29 cellular contexts compared by ENCODE assay signal in the genomic region with DNA sequence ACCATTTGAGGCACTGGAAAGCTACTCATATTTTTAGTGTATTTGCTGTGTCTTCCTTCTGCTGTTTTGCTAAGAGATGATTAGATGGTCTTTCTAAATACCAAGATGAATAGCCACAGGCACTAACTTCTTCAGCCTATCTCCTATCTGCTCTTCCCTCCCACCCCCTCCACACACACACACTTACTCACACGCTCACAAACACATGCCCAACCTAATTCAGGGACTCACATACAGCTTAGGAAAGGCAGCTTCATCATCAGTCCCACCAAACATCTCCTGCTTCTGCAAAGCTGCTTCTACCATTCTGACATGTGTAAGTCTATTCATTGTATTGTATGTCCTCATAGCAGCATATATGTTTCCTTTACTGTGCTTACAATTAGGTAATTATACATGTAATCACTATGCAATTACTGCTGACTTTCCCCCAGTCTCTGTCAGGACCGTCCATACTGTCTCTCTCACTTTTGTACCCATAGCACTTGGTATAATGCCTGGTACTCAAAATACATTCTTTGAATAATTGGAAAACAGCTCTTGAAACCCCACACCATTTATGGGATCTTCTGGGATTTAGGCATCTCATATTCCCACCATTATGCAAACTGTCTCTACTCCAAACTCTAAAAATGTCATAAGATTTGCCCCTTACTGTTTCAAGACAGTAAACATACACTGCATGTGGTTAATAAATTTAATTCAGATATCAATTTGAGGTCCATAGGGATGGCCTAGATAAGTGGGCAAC.
A peak's percentile ranks its signal among the peaks of the same experiment; 100 is the strongest.
DNase-seq lines count a peak whose midpoint lies in the region; ATAC-seq and TF ChIP-seq lines count a peak whose summit lies in the region.
"Had no signal": no experiment of that assay in that cellular context is flagged by ENCODE, and none has a peak within 500 bp of the region (broad histone marks: within the 10 kb centered on the region; RNA-seq: fewer than 3 reads in every experiment).

No MANE protein-coding gene starts in this region.

- no peaks in the 10 kb centered on the region for H3K9me2 ChIP-seq in OCI-LY7 (ENCODE audit: insufficient read depth, low read length)

- DNase-seq in NCI-H2107 treated with DMSO at 0.1 percent for 48 hours (lab: John Stamatoyannopoulos, UW; ENCODE audit: unreplicated experiment): peak; percentile 56
- no peak for DNase-seq in NCI-H2107 (lab: John Stamatoyannopoulos, UW)
- DNase-seq in OCI-LY7 (ENCODE audit: low spot score): no peak
- peak; percentile 64 for DNase-seq in fibroblast of villous mesenchyme (ENCODE audit: low read depth)
- no peak for DNase-seq in smooth muscle cell (lab: John Stamatoyannopoulos, UW; ENCODE audit: unreplicated experiment)
- DNase-seq in NCI-H187 treated with DMSO at 0.1 percent for 48 hours (lab: John Stamatoyannopoulos, UW): no peak
- DNase-seq in activated naive CD4-positive, alpha-beta T cell treated with anti-CD3 and anti-CD28 coated beads, Interleukin-2, amount 10 ng/mL, durations not matched to agents 7 days and 5 days: no peak
- DNase-seq: activated CD4-positive, alpha-beta T cell treated with anti-CD3 and anti-CD28 coated beads, Interleukin-2, amount 10 ng/mL, durations not matched to agents 24 days and 14 days; activated naive CD4-positive, alpha-beta T cell treated with anti-CD3 and anti-CD28 coated beads for 36 hours; activated T-cell treated with anti-CD3 and anti-CD28 coated beads, Interleukin-2, amount 50 U/mL, for 48 hours; amygdala; effector CD8-positive, alpha-beta T cell; foreskin melanocyte; GDM1; H9; NCI-H1092 treated with DMSO at 0.1 percent for 48 hours; NCI-H2081; NCI-H510A; NK-92 treated with Interleukin-12 subunit alpha and Interleukin-12 subunit beta, amount 100 ng/mL, for 24 hours; PC-9; right lobe of liver; SHP77; stimulated activated naive CD8-positive, alpha-beta T cell treated with anti-CD3 and anti-CD28 coated beads, Interleukin-15, amount 100 ng/mL, for 72 hours; WERI-Rb-1 had no signal

- H3K9me3 ChIP-seq in OCI-LY7 (ENCODE audit: low read length): no peaks in the 10 kb centered on the region
- H3K9me3 ChIP-seq in smooth muscle cell (replicated peaks; ENCODE audit: low read depth): no peaks in the 10 kb centered on the region
- H3K9me3 ChIP-seq: breast epithelium, right lobe of liver had no signal

- H3K4me1 ChIP-seq in OCI-LY7 (ENCODE audit: insufficient read depth, low read length, poor library complexity, severe bottlenecking): peaks cover 38% of the 10 kb centered on the region
- H3K4me1 ChIP-seq in smooth muscle cell (ENCODE audit: low read depth): peaks cover 36% of the 10 kb centered on the region

- H3K36me3 ChIP-seq in OCI-LY7 (ENCODE audit: insufficient read depth, low read length) (no peaks in the 10 kb centered on the region), smooth muscle cell (ENCODE audit: low read depth) (no peaks in the 10 kb centered on the region)
- H3K36me3 ChIP-seq: breast epithelium, right lobe of liver, WERI-Rb-1 had no signal

- ATAC-seq in GM19324 (IDR thresholded peaks at IDR 0.05; ENCODE audit: low FRiP score, unreplicated experiment): no peak
- ATAC-seq: right lobe of liver; stimulated activated naive CD8-positive, alpha-beta T cell treated with anti-CD3 and anti-CD28 coated beads, Interleukin-15, amount 100 ng/mL, for 72 hours had no signal

- H2AFZ ChIP-seq in OCI-LY7 (ENCODE audit: low read length) (peak overlapping the region; percentile 14; the same call in 1 of the 2 replicates), smooth muscle cell (ENCODE audit: low read depth) (no peak overlapping the region)
- H2AFZ ChIP-seq: PC-9 had no signal

- peaks cover 14% of the 10 kb centered on the region for H3F3A ChIP-seq in smooth muscle cell (ENCODE audit: low read depth)

- H3K79me2 ChIP-seq in OCI-LY7 (ENCODE audit: insufficient read depth, low read depth, low read length) (no peaks in the 10 kb centered on the region), smooth muscle cell (ENCODE audit: low read depth) (no peaks in the 10 kb centered on the region)

- H3K27me3 ChIP-seq in smooth muscle cell (ENCODE audit: low read depth): no peaks in the 10 kb centered on the region
- H3K27me3 ChIP-seq: breast epithelium, right lobe of liver had no signal

- BruUV-seq in OCI-LY7 (replicated peaks; lab: Mats Ljungman, UMichigan): no TSS peak

- no peaks in the 10 kb centered on the region for H4K20me1 ChIP-seq in OCI-LY7 (ENCODE audit: insufficient read depth, low read length)
- H4K20me1 ChIP-seq in smooth muscle cell (ENCODE audit: low read depth): no peaks in the 10 kb centered on the region

- CTCF ChIA-PET in OCI-LY7 (lab: Charles Lee; ENCODE audit: unreplicated experiment): no interaction called here
- CTCF ChIA-PET in activated naive CD4-positive, alpha-beta T cell treated with anti-CD3 and anti-CD28 coated beads, Interleukin-2, amount 10 ng/mL, durations not matched to agents 7 days and 5 days (lab: Charles Lee): interaction anchor here (0.7 to 1.5 kb wide), 2 partner anchors 9 to 50 kb away, joined by 4 read pairs; no protein-coding TSS in a partner anchor

- H3K4me1 Mint-ChIP-seq in activated naive CD4-positive, alpha-beta T cell treated with anti-CD3 and anti-CD28 coated beads, Interleukin-2, amount 10 ng/mL, durations not matched to agents 7 days and 5 days: peaks cover 2% of the 10 kb centered on the region

- no peak overlapping the region for H3K4me2 ChIP-seq in OCI-LY7 (ENCODE audit: low read length)
- H3K4me2 ChIP-seq in smooth muscle cell: peak overlapping the region; percentile 59
- H3K4me2 ChIP-seq: PC-9 had no signal

- H3K9me3 Mint-ChIP-seq in activated naive CD4-positive, alpha-beta T cell treated with anti-CD3 and anti-CD28 coated beads, Interleukin-2, amount 10 ng/mL, durations not matched to agents 7 days and 5 days: no peaks in the 10 kb centered on the region
- H3K9me3 Mint-ChIP-seq: activated CD4-positive, alpha-beta T cell treated with anti-CD3 and anti-CD28 coated beads, Interleukin-2, amount 10 ng/mL, durations not matched to agents 24 days and 14 days; activated naive CD4-positive, alpha-beta T cell treated with anti-CD3 and anti-CD28 coated beads for 36 hours; H9; stimulated activated naive CD8-positive, alpha-beta T cell treated with anti-CD3 and anti-CD28 coated beads, Interleukin-15, amount 100 ng/mL, for 72 hours had no signal

- POLR2A ChIA-PET in OCI-LY7 (lab: Charles Lee): interaction anchor here (0.5 to 1.2 kb wide), 5 partner anchors 8 to 56 kb away, joined by 3 to 5 read pairs (median 3); no protein-coding TSS in a partner anchor

- peaks cover 5% of the 10 kb centered on the region for H3K27me3 Mint-ChIP-seq in activated naive CD4-positive, alpha-beta T cell treated with anti-CD3 and anti-CD28 coated beads, Interleukin-2, amount 10 ng/mL, durations not matched to agents 7 days and 5 days
- H3K27me3 Mint-ChIP-seq: activated CD4-positive, alpha-beta T cell treated with anti-CD3 and anti-CD28 coated beads, Interleukin-2, amount 10 ng/mL, durations not matched to agents 24 days and 14 days; B cell; stimulated activated naive CD8-positive, alpha-beta T cell treated with anti-CD3 and anti-CD28 coated beads, Interleukin-15, amount 100 ng/mL, for 72 hours had no signal

- 5% methylated on average over 2 of the region's 2 CpGs for WGBS in smooth muscle cell (ENCODE audit: low lambda C conversion rate)

- H3K27ac ChIP-seq in OCI-LY7 (ENCODE audit: low read depth, low read length, poor library complexity, severe bottlenecking) (no peak overlapping the region), smooth muscle cell (ENCODE audit: low read depth) (peak overlapping the region; percentile 82)
- H3K27ac ChIP-seq: breast epithelium, epithelial cell of prostate, PC-9, right lobe of liver, WERI-Rb-1 had no signal

- intact Hi-C loops in OCI-LY7 (cut with micrococcal nuclease; ENCODE audit: unreplicated experiment): no loop called here

- no peak for TF ChIP-seq CTCF in OCI-LY7 (conservative IDR thresholded peaks at IDR 0.05; ENCODE audit: low read length)
- TF ChIP-seq CTCF in fibroblast of villous mesenchyme (IDR thresholded peaks at IDR 0.05; ENCODE audit: insufficient read depth, low read depth, low read length): no peak
- no peak for TF ChIP-seq CTCF in smooth muscle cell (IDR thresholded peaks at IDR 0.05; ENCODE audit: borderline replicate concordance, insufficient read depth, poor library complexity, severe bottlenecking)

- no peak overlapping the region for H3K4me3 ChIP-seq in OCI-LY7 (ENCODE audit: low read depth, low read length, poor library complexity, severe bottlenecking)
- no peak overlapping the region for H3K4me3 ChIP-seq in fibroblast of villous mesenchyme (ENCODE audit: low read depth, low read length)
- H3K4me3 ChIP-seq in smooth muscle cell: no peak overlapping the region
- H3K4me3 ChIP-seq: breast epithelium, lung, PC-9, right lobe of liver had no signal

- no peak overlapping the region for H3K4me3 Mint-ChIP-seq in activated naive CD4-positive, alpha-beta T cell treated with anti-CD3 and anti-CD28 coated beads, Interleukin-2, amount 10 ng/mL, durations not matched to agents 7 days and 5 days
- H3K4me3 Mint-ChIP-seq: activated CD4-positive, alpha-beta T cell treated with anti-CD3 and anti-CD28 coated beads, Interleukin-2, amount 10 ng/mL, durations not matched to agents 24 days and 14 days; activated naive CD4-positive, alpha-beta T cell treated with anti-CD3 and anti-CD28 coated beads for 36 hours; B cell; H9; stimulated activated naive CD8-positive, alpha-beta T cell treated with anti-CD3 and anti-CD28 coated beads, Interleukin-15, amount 100 ng/mL, for 72 hours had no signal

- H3K9ac ChIP-seq in smooth muscle cell (ENCODE audit: low read depth): no peak overlapping the region

- no peaks in the 10 kb centered on the region for H3K36me3 Mint-ChIP-seq in activated naive CD4-positive, alpha-beta T cell treated with anti-CD3 and anti-CD28 coated beads, Interleukin-2, amount 10 ng/mL, durations not matched to agents 7 days and 5 days

- no peak overlapping the region for H3K27ac Mint-ChIP-seq in activated naive CD4-positive, alpha-beta T cell treated with anti-CD3 and anti-CD28 coated beads, Interleukin-2, amount 10 ng/mL, durations not matched to agents 7 days and 5 days
- H3K27ac Mint-ChIP-seq: activated CD4-positive, alpha-beta T cell treated with anti-CD3 and anti-CD28 coated beads, Interleukin-2, amount 10 ng/mL, durations not matched to agents 24 days and 14 days; activated naive CD4-positive, alpha-beta T cell treated with anti-CD3 and anti-CD28 coated beads for 36 hours; B cell; H9 had no signal

Comparison
In these comparisons a context has a peak if more than half of its experiments do, and no peak if none do; other contexts are left out.
1. DNase-seq: peak in NCI-H2107 treated with DMSO at 0.1 percent for 48 hours (single experiment) and fibroblast of villous mesenchyme (single experiment); none in NCI-H2107 (single experiment), OCI-LY7 (single experiment), smooth muscle cell (single experiment), NCI-H187 treated with DMSO at 0.1 percent for 48 hours (single experiment) and activated naive CD4-positive, alpha-beta T cell treated with anti-CD3 and anti-CD28 coated beads, Interleukin-2, amount 10 ng/mL, durations not matched to agents 7 days and 5 days (single experiment).